18 cellular contexts compared by ENCODE assay signal in genomic region chr7:28703054-28703765, GRCh38.
"Had no signal": no experiment of that assay in that cellular context is flagged by ENCODE, and none has a peak within 500 bp of the region (broad histone marks: within the 10 kb centered on the region; RNA-seq: fewer than 3 reads in every experiment).

No MANE protein-coding gene starts in this region.

- H3K36me3 Mint-ChIP-seq: activated naive CD4-positive, alpha-beta T cell treated with anti-CD3 and anti-CD28 coated beads, Interleukin-2, amount 10 ng/mL, durations not matched to agents 7 days and 5 days; neural progenitor cell; stimulated activated effector memory CD8-positive, alpha-beta T cell treated with anti-CD3 and anti-CD28 coated beads, Interleukin-12 subunit alpha, Interleukin-12 subunit beta, amount 100 ng/mL, for 72 hours had no signal

- H3K27ac Mint-ChIP-seq: activated naive CD4-positive, alpha-beta T cell treated with anti-CD3 and anti-CD28 coated beads, Interleukin-2, amount 10 ng/mL, durations not matched to agents 7 days and 5 days; dendritic cell treated with granulocyte-macrophage colony-stimulating factor and Interleukin-4, amounts not matched to agents 40 ng/mL and 50 ng/mL, for 4 days; neural progenitor cell; stimulated activated effector memory CD8-positive, alpha-beta T cell treated with anti-CD3 and anti-CD28 coated beads, Interleukin-12 subunit alpha, Interleukin-12 subunit beta, amount 100 ng/mL, for 72 hours; T-helper 1 cell treated with Interleukin-12 subunit alpha and Interleukin-12 subunit beta and Interleukin-4 antibody, amounts not matched to agents 30 μg/mL and 1 μg/mL, for 36 hours had no signal

- H3K4me3 Mint-ChIP-seq: activated naive CD4-positive, alpha-beta T cell treated with anti-CD3 and anti-CD28 coated beads, Interleukin-2, amount 10 ng/mL, durations not matched to agents 7 days and 5 days; dendritic cell treated with granulocyte-macrophage colony-stimulating factor and Interleukin-4, amounts not matched to agents 40 ng/mL and 50 ng/mL, for 4 days; neural progenitor cell; stimulated activated effector memory CD8-positive, alpha-beta T cell treated with anti-CD3 and anti-CD28 coated beads, Interleukin-12 subunit alpha, Interleukin-12 subunit beta, amount 100 ng/mL, for 72 hours; T-helper 1 cell treated with Interleukin-12 subunit alpha and Interleukin-12 subunit beta and Interleukin-4 antibody, amounts not matched to agents 30 μg/mL and 1 μg/mL, for 36 hours had no signal

- ATAC-seq: foreskin keratinocyte; left lung; stimulated activated effector memory CD8-positive, alpha-beta T cell treated with anti-CD3 and anti-CD28 coated beads, Interleukin-12 subunit alpha, Interleukin-12 subunit beta, amount 100 ng/mL, for 72 hours; upper lobe of right lung had no signal

- H3K9me3 Mint-ChIP-seq: activated naive CD4-positive, alpha-beta T cell treated with anti-CD3 and anti-CD28 coated beads, Interleukin-2, amount 10 ng/mL, durations not matched to agents 7 days and 5 days; dendritic cell treated with granulocyte-macrophage colony-stimulating factor and Interleukin-4, amounts not matched to agents 40 ng/mL and 50 ng/mL, for 4 days; neural progenitor cell; T-helper 1 cell treated with Interleukin-12 subunit alpha and Interleukin-12 subunit beta and Interleukin-4 antibody, amounts not matched to agents 30 μg/mL and 1 μg/mL, for 36 hours had no signal

- H3K4me1 Mint-ChIP-seq: activated naive CD4-positive, alpha-beta T cell treated with anti-CD3 and anti-CD28 coated beads, Interleukin-2, amount 10 ng/mL, durations not matched to agents 7 days and 5 days; stimulated activated effector memory CD8-positive, alpha-beta T cell treated with anti-CD3 and anti-CD28 coated beads, Interleukin-12 subunit alpha, Interleukin-12 subunit beta, amount 100 ng/mL, for 72 hours had no signal

- DNase-seq: activated CD4-positive, alpha-beta T cell treated with anti-CD3 and anti-CD28 coated beads for 1 hour; activated CD8-positive, alpha-beta memory T cell treated with anti-CD3 and anti-CD28 coated beads for 24 hours; activated CD8-positive, alpha-beta memory T cell treated with anti-CD3 and anti-CD28 coated beads, Interleukin-2, amount 50 U/mL, for 48 hours; activated effector memory CD4-positive, alpha-beta T cell treated with Interleukin-2 at 50 U/mL for 16 hours; activated naive CD4-positive, alpha-beta T cell treated with anti-CD3 and anti-CD28 coated beads, Interleukin-2, amount 10 ng/mL, durations not matched to agents 7 days and 5 days; activated T-cell treated with anti-CD3 and anti-CD28 coated beads, Interleukin-2, amount 50 U/mL, for 48 hours; effector memory CD4-positive, alpha-beta T cell; foreskin keratinocyte; kidney; left lung; right cardiac atrium; small intestine; stimulated activated CD4-positive, alpha-beta T cell treated with anti-CD3 and anti-CD28 coated beads, Interleukin-4, amount 100 ng/mL, for 24 hours; upper lobe of right lung had no signal
